ENCODE assay signal across 10 cellular contexts in genomic region chr22:20395181-20395896, GRCh38. TPM values are rescaled to one million over a fixed set of nuclear protein-coding genes. Genes with fewer than 3 reads are reported as not detected.
DNase-seq lines count a peak whose midpoint lies in the region; ATAC-seq lines count a peak whose summit lies in the region.
"Had no signal": no experiment of that assay in that cellular context is flagged by ENCODE, and none has a peak within 500 bp of the region (broad histone marks: within the 10 kb centered on the region; RNA-seq: fewer than 3 reads in every experiment).

No MANE protein-coding gene starts in this region.

- no peak overlapping the region for H3K27ac ChIP-seq in CD4-positive, alpha-beta memory T cell (ENCODE audit: low read depth, low read length)

- peak overlapping the region in 6 of 7 donors; percentile 17 to 88 (median 74) for H3K27ac Mint-ChIP-seq in CD4-positive, alpha-beta memory T cell
- H3K27ac Mint-ChIP-seq in central memory CD8-positive, alpha-beta T cell (ENCODE audit: low read depth), result peak overlapping the region; percentile 85
- no peak overlapping the region for H3K27ac Mint-ChIP-seq in natural killer cell treated with Interleukin-12 subunit alpha and Interleukin-12 subunit beta and Interleukin-15 and Interleukin-18, amount 100 ng/mL, for 72 hours

- no peaks in the 10 kb centered on the region for H3K9me3 Mint-ChIP-seq in CD4-positive, alpha-beta memory T cell
- H3K9me3 Mint-ChIP-seq in central memory CD8-positive, alpha-beta T cell, result no peaks in the 10 kb centered on the region
- H3K9me3 Mint-ChIP-seq in natural killer cell treated with Interleukin-12 subunit alpha and Interleukin-12 subunit beta and Interleukin-15 and Interleukin-18, amount 100 ng/mL, for 72 hours, result no peaks in the 10 kb centered on the region

- CTCF ChIA-PET in CD4-positive, alpha-beta memory T cell (lab: Charles Lee; ENCODE audit: partially characterized antibody), result interaction anchor here (0.7 to 2.0 kb wide), 3 partner anchors 23 to 78 kb away, joined by 3 to 4 read pairs (median 3); no protein-coding TSS in a partner anchor

- intact Hi-C loops in CD4-positive, alpha-beta memory T cell (cut with micrococcal nuclease), result no loop called here

- no peak overlapping the region for H3K4me3 ChIP-seq in CD4-positive, alpha-beta memory T cell (ENCODE audit: low read length in 2 of 2)

- H3K4me1 Mint-ChIP-seq in CD4-positive, alpha-beta memory T cell, result peaks cover 20 to 46% (median 31%) of the 10 kb centered on the region in 4 donors
- peaks cover 46% of the 10 kb centered on the region for H3K4me1 Mint-ChIP-seq in central memory CD8-positive, alpha-beta T cell
- peaks cover 13 to 21% of the 10 kb centered on the region in 2 donors for H3K4me1 Mint-ChIP-seq in natural killer cell treated with Interleukin-12 subunit alpha and Interleukin-12 subunit beta and Interleukin-15 and Interleukin-18, amount 100 ng/mL, for 72 hours (ENCODE audit: low read depth in 2 of 2)

- H3K9me3 ChIP-seq in CD4-positive, alpha-beta memory T cell (ENCODE audit: control insufficient read depth in 1 of 2, low read length in 2 of 2), result no peaks in the 10 kb centered on the region
- H3K9me3 ChIP-seq: MG63 had no signal

- no peaks in the 10 kb centered on the region for H3K27me3 ChIP-seq in CD4-positive, alpha-beta memory T cell (ENCODE audit: insufficient read depth, low read length)
- H3K27me3 ChIP-seq: MG63 had no signal

- no peak for ATAC-seq in central memory CD8-positive, alpha-beta T cell (replicated peaks; ENCODE audit: extremely low read depth, poor library complexity, severe bottlenecking)
- no peak for ATAC-seq in natural killer cell treated with Interleukin-12 subunit alpha and Interleukin-12 subunit beta and Interleukin-15 and Interleukin-18, amount 100 ng/mL, for 72 hours
- ATAC-seq in HG03139 (IDR thresholded peaks at IDR 0.05; ENCODE audit: unreplicated experiment) (no peak), GM21526 (IDR thresholded peaks at IDR 0.05; ENCODE audit: low FRiP score, unreplicated experiment) (no peak), HG03520 (IDR thresholded peaks at IDR 0.05; ENCODE audit: unreplicated experiment) (no peak)

- DNase-seq in CD4-positive, alpha-beta memory T cell, result no peak
- DNase-seq in Kasumi-1 (lab: John Stamatoyannopoulos, UW), result peak; percentile 61 to 66
- no peak for DNase-seq in central memory CD8-positive, alpha-beta T cell (ENCODE audit: low spot score in 2 of 2)
- DNase-seq in natural killer cell treated with Interleukin-12 subunit alpha and Interleukin-12 subunit beta and Interleukin-15 and Interleukin-18, amount 100 ng/mL, for 72 hours (ENCODE audit: low spot score), result no peak
- DNase-seq in GF-D8 (lab: John Stamatoyannopoulos, UW), result no peak
- DNase-seq: H7, MG63 had no signal

- peak overlapping the region; percentile 86 to 95 (median 88) for H3K4me3 Mint-ChIP-seq in CD4-positive, alpha-beta memory T cell
- H3K4me3 Mint-ChIP-seq in central memory CD8-positive, alpha-beta T cell, result peak overlapping the region; percentile 86
- peak overlapping the region; percentile 84 for H3K4me3 Mint-ChIP-seq in natural killer cell treated with Interleukin-12 subunit alpha and Interleukin-12 subunit beta and Interleukin-15 and Interleukin-18, amount 100 ng/mL, for 72 hours

- POLR2A ChIA-PET in CD4-positive, alpha-beta memory T cell (lab: Charles Lee; ENCODE audit: partially characterized antibody), result interaction anchor here (1.3 to 2.1 kb wide), 4 partner anchors 9 to 76 kb away, joined by 3 to 18 read pairs (median 6); partner anchors contain the start of gene DGCR6L

- peaks cover 0 to 3% of the 10 kb centered on the region in 2 donors for H3K36me3 Mint-ChIP-seq in CD4-positive, alpha-beta memory T cell
- H3K36me3 Mint-ChIP-seq in central memory CD8-positive, alpha-beta T cell (ENCODE audit: insufficient read depth), result peaks cover 4% of the 10 kb centered on the region
- no peaks in the 10 kb centered on the region for H3K36me3 Mint-ChIP-seq in natural killer cell treated with Interleukin-12 subunit alpha and Interleukin-12 subunit beta and Interleukin-15 and Interleukin-18, amount 100 ng/mL, for 72 hours

- H3K36me3 ChIP-seq in CD4-positive, alpha-beta memory T cell (ENCODE audit: insufficient read depth, low read length), result no peaks in the 10 kb centered on the region
- H3K36me3 ChIP-seq: MG63 had no signal

- H3K27me3 Mint-ChIP-seq in CD4-positive, alpha-beta memory T cell, result no peaks in the 10 kb centered on the region
- no peaks in the 10 kb centered on the region for H3K27me3 Mint-ChIP-seq in central memory CD8-positive, alpha-beta T cell
- H3K27me3 Mint-ChIP-seq in natural killer cell treated with Interleukin-12 subunit alpha and Interleukin-12 subunit beta and Interleukin-15 and Interleukin-18, amount 100 ng/mL, for 72 hours, result no peaks in the 10 kb centered on the region

- peaks cover 24% of the 10 kb centered on the region for H3K4me1 ChIP-seq in CD4-positive, alpha-beta memory T cell (ENCODE audit: insufficient read depth, low read length)

RNA-seq across cellular contexts. Expression of gene ZNF74, which starts 1.4 kb away (rescaled TPM):
- 10 to 100 TPM; 16.5 to 17.4 TPM for total RNA-seq in CD4-positive, alpha-beta memory T cell
- 10 to 100 TPM in 1 of 2 donors, 1 to 10 TPM in 1; 3.0 to 10.1 TPM for polyA plus RNA-seq in CD4-positive, alpha-beta memory T cell
- 10 to 100 TPM in 1 of 2 donors, 1 to 10 TPM in 1; 3.7 to 11.9 TPM for total RNA-seq in natural killer cell treated with Interleukin-12 subunit alpha and Interleukin-12 subunit beta and Interleukin-15 and Interleukin-18, amount 100 ng/mL, for 72 hours

RNA-seq across cellular contexts. Expression of gene SCARF2, which starts 42.3 kb away (rescaled TPM):
- 1 to 10 TPM; 2.6 to 2.7 TPM for total RNA-seq in CD4-positive, alpha-beta memory T cell
- polyA plus RNA-seq in CD4-positive, alpha-beta memory T cell, result 1 to 10 TPM in 1 of 2 donors, under 1 TPM in 1; 0.12 to 1.1 TPM
- total RNA-seq in natural killer cell treated with Interleukin-12 subunit alpha and Interleukin-12 subunit beta and Interleukin-15 and Interleukin-18, amount 100 ng/mL, for 72 hours, result under 1 TPM in 1 of 2 donors, not detected in 1; 0.48 TPM

Comparison
In these comparisons a context has a peak if more than half of its experiments do, and no peak if none do; other contexts are left out.
1. DNase-seq: peak in Kasumi-1 (2 of 2); none in CD4-positive, alpha-beta memory T cell (0 of 5), central memory CD8-positive, alpha-beta T cell (0 of 2), natural killer cell treated with Interleukin-12 subunit alpha and Interleukin-12 subunit beta and Interleukin-15 and Interleukin-18, amount 100 ng/mL, for 72 hours (single experiment) and GF-D8 (single experiment).
2. H3K27ac Mint-ChIP-seq: peak in CD4-positive, alpha-beta memory T cell (6 of 7) and central memory CD8-positive, alpha-beta T cell (single experiment); none in natural killer cell treated with Interleukin-12 subunit alpha and Interleukin-12 subunit beta and Interleukin-15 and Interleukin-18, amount 100 ng/mL, for 72 hours (0 of 2).
3. Peak in every context shown above with its lines, with median percentiles within 50 percentile points of each other: H3K4me3 Mint-ChIP-seq.